Comparison of ENCODE assay signal across 8 cellular contexts in genomic region chrX:101097546-101098453, GRCh38. TPM values are rescaled to one million over a fixed set of nuclear protein-coding genes. Genes with fewer than 3 reads are reported as not detected.
DNase-seq lines count a peak whose midpoint lies in the region; ATAC-seq and TF ChIP-seq lines count a peak whose summit lies in the region.

CENPI (plus strand) TSS chrX:101098204; CDS start chrX:101101071, 2,867 bp downstream.

- H3K9me3 ChIP-seq in suprapubic skin = no peaks in the 10 kb centered on the region

- WGBS in suprapubic skin = 53% methylated on average over 39 of the region's 48 CpGs

- H3K27me3 ChIP-seq in suprapubic skin = no peaks in the 10 kb centered on the region

- H3K9me3 Mint-ChIP-seq in activated naive CD4-positive, alpha-beta T cell treated with anti-CD3 and anti-CD28 coated beads, Interleukin-2, amount 50 U/mL, for 72 hours = no peaks in the 10 kb centered on the region

- peaks cover 6% of the 10 kb centered on the region for H3K4me1 ChIP-seq in suprapubic skin

- TF ChIP-seq POLR2A in GM10847 (IDR thresholded peaks at IDR 0.05; ENCODE audit: extremely low read depth, insufficient read length) (peak; percentile 27), suprapubic skin (IDR thresholded peaks at IDR 0.05) (no peak)

- H3K36me3 Mint-ChIP-seq in activated naive CD4-positive, alpha-beta T cell treated with anti-CD3 and anti-CD28 coated beads, Interleukin-2, amount 50 U/mL, for 72 hours = peaks cover 14 to 26% of the 10 kb centered on the region in 2 donors

- DNase-seq in NCI-H1105 (lab: John Stamatoyannopoulos, UW) = peak; percentile 83
- DNase-seq in SKM-1 (lab: John Stamatoyannopoulos, UW; ENCODE audit: unreplicated experiment) = peak; percentile 69
- DNase-seq in activated naive CD4-positive, alpha-beta T cell treated with anti-CD3 and anti-CD28 coated beads, Interleukin-2, amount 50 U/mL, for 72 hours (ENCODE audit: low spot score in 2 of 2) = peak; percentile 88 to 96
- DNase-seq in glomerular endothelial cell (ENCODE audit: extremely low read depth, low read depth, low spot score) = peak; percentile 45
- peak; percentile 3 to 93 (median 82) for DNase-seq in nucleus accumbens (lab: John Stamatoyannopoulos, UW)
- peak; percentile 92 to 94 for DNase-seq in suprapubic skin (ENCODE audit: low spot score in 2 of 2)

- ATAC-seq in HG02642 (IDR thresholded peaks at IDR 0.05; ENCODE audit: poor library complexity, unreplicated experiment) = peak; percentile 100
- ATAC-seq in activated naive CD4-positive, alpha-beta T cell treated with anti-CD3 and anti-CD28 coated beads, Interleukin-2, amount 50 U/mL, for 72 hours = peak; percentile 99

- H3K27ac ChIP-seq in suprapubic skin = peak within 1 kb of the TSS; percentile 64

- peak within 1 kb of the TSS; percentile 74 to 97 for H3K27ac Mint-ChIP-seq in activated naive CD4-positive, alpha-beta T cell treated with anti-CD3 and anti-CD28 coated beads, Interleukin-2, amount 50 U/mL, for 72 hours

- no peak for TF ChIP-seq EP300 in suprapubic skin (IDR thresholded peaks at IDR 0.05)

- no peak for TF ChIP-seq CTCF in suprapubic skin (IDR thresholded peaks at IDR 0.05)

- peak within 1 kb of the TSS; percentile 46 for H3K4me3 ChIP-seq in suprapubic skin

- H3K36me3 ChIP-seq in suprapubic skin = no peaks in the 10 kb centered on the region

RNA-seq across cellular contexts. Expression of gene CENPI, which starts in this region (rescaled TPM):
- total RNA-seq in activated naive CD4-positive, alpha-beta T cell treated with anti-CD3 and anti-CD28 coated beads, Interleukin-2, amount 50 U/mL, for 72 hours = 10 to 100 TPM; 25.4 to 31.1 TPM
- total RNA-seq in glomerular endothelial cell = 3.4 and 5.0 TPM in 2 replicates
- 1 to 10 TPM in 2 of 4 donors, under 1 TPM in 2; 0.64 to 1.7 (median 1.3) TPM for total RNA-seq in suprapubic skin

Comparison
In these comparisons a context has a peak if more than half of its experiments do, and no peak if none do; other contexts are left out.
1. Peak in every context shown above with its lines: DNase-seq, ATAC-seq, H3K4me3 ChIP-seq and H3K27ac ChIP-seq.